In genomic region chr3:151726016-151726415, GRCh38 we compare ENCODE assay signal across 29 cellular contexts. TPM values are rescaled to one million over a fixed set of nuclear protein-coding genes. Genes with fewer than 3 reads are reported as not detected.
DNase-seq lines count a peak whose midpoint lies in the region; ATAC-seq and TF ChIP-seq lines count a peak whose summit lies in the region.
"Had no signal": no experiment of that assay in that cellular context is flagged by ENCODE, and none has a peak within 500 bp of the region (broad histone marks: within the 10 kb centered on the region; RNA-seq: fewer than 3 reads in every experiment).

No MANE protein-coding gene starts in this region.

- H3K18ac ChIP-seq in mesenchymal stem cell (ENCODE audit: low read depth in 1 of 2, low read length in 2 of 2), result no peak overlapping the region

- H3K36me3 Mint-ChIP-seq in chondrocyte (ENCODE audit: low read depth) (peaks cover 2% of the 10 kb centered on the region), nephron progenitor cell (ENCODE audit: low read depth) (peaks cover 8% of the 10 kb centered on the region)
- H3K36me3 Mint-ChIP-seq: activated naive CD4-positive, alpha-beta T cell treated with anti-CD3 and anti-CD28 coated beads, Interleukin-2, amount 50 U/mL, for 72 hours; memory B cell had no signal

- no peak overlapping the region for H3K14ac ChIP-seq in mesenchymal stem cell (ENCODE audit: low read length in 2 of 2)

- H3F3A ChIP-seq in PC-3 (ENCODE audit: low read length, unreplicated experiment), result no peaks in the 10 kb centered on the region

- H3K4me2 ChIP-seq in PC-3 (ENCODE audit: low read length) (no peak overlapping the region), mesenchymal stem cell (ENCODE audit: low read length, poor library complexity, severe bottlenecking) (no peak overlapping the region)

- H3K27me3 ChIP-seq in PC-3 (ENCODE audit: low read length) (no peaks in the 10 kb centered on the region), mesenchymal stem cell (ENCODE audit: control insufficient read depth in 1 of 2, insufficient read depth in 1 of 2, low read length in 2 of 2) (no peaks in the 10 kb centered on the region)
- H3K27me3 ChIP-seq: body of pancreas, foreskin keratinocyte, uterus had no signal

- H3K4me1 ChIP-seq in PC-3 (ENCODE audit: insufficient read depth, low read length), result no peaks in the 10 kb centered on the region
- no peaks in the 10 kb centered on the region for H3K4me1 ChIP-seq in mesenchymal stem cell (ENCODE audit: control insufficient read depth, insufficient read depth, low read depth, low read length)
- H3K4me1 ChIP-seq: body of pancreas, Caco-2, foreskin keratinocyte, uterus had no signal

- no peaks in the 10 kb centered on the region for H4K20me1 ChIP-seq in PC-3 (ENCODE audit: low read length)

- H3K79me1 ChIP-seq in mesenchymal stem cell (replicated peaks; ENCODE audit: low read length, poor library complexity, severe bottlenecking), result no peaks in the 10 kb centered on the region

- TF ChIP-seq CTCF in PC-3 (conservative IDR thresholded peaks at IDR 0.05; ENCODE audit: low read depth, low read length) (no peak), chondrocyte (IDR thresholded peaks at IDR 0.05) (no peak), nephron progenitor cell (IDR thresholded peaks at IDR 0.05) (no peak)

- no peak overlapping the region for H4K91ac ChIP-seq in mesenchymal stem cell (ENCODE audit: low read length)

- no peak overlapping the region for H2BK15ac ChIP-seq in mesenchymal stem cell (ENCODE audit: low read depth, poor library complexity, severe bottlenecking)

- ATAC-seq in PC-3, result no peak
- ATAC-seq: activated naive CD4-positive, alpha-beta T cell treated with anti-CD3 and anti-CD28 coated beads, Interleukin-2, amount 50 U/mL, for 72 hours; body of pancreas; foreskin keratinocyte; left colon had no signal

- no peak overlapping the region for H2AK5ac ChIP-seq in mesenchymal stem cell (ENCODE audit: low read length, severe bottlenecking)

- no peaks in the 10 kb centered on the region for H3K9me3 ChIP-seq in PC-3 (ENCODE audit: low read length)
- H3K9me3 ChIP-seq in mesenchymal stem cell (ENCODE audit: control insufficient read depth, low read length), result peaks cover 3% of the 10 kb centered on the region
- H3K9me3 ChIP-seq: body of pancreas, Caco-2, uterus had no signal

- H3K9me3 Mint-ChIP-seq in chondrocyte (ENCODE audit: low read depth), result peaks cover 15% of the 10 kb centered on the region
- peaks cover 13% of the 10 kb centered on the region for H3K9me3 Mint-ChIP-seq in nephron progenitor cell
- H3K9me3 Mint-ChIP-seq: activated CD4-positive, alpha-beta memory T cell treated with anti-CD3 and anti-CD28 coated beads, Interleukin-2, amount 10 ng/mL, durations not matched to agents 7 days and 5 days; activated T-helper 2 cell treated with anti-CD3 and anti-CD28 coated beads, Interferon-gamma antibody, Interleukin-2, Interleukin-4, amounts not matched to agents 10 μg/mL and 5 μg/mL and 100 μg/mL, durations not matched to agents 14 hours and 24 hours and 36 hours had no signal

- H3K9ac ChIP-seq in PC-3 (ENCODE audit: low read length) (no peak overlapping the region), mesenchymal stem cell (ENCODE audit: low read length) (no peak overlapping the region)

- CTCF ChIA-PET in PC-3 (lab: Charles Lee), result interaction anchor here (0.7 kb wide), 1 partner anchor 286 kb away, joined by 3 read pairs; no protein-coding TSS in a partner anchor

- H2BK120ac ChIP-seq in mesenchymal stem cell (ENCODE audit: low read depth, low read length), result no peak overlapping the region

- H3K27ac Mint-ChIP-seq in chondrocyte (ENCODE audit: unreplicated experiment), result peak overlapping the region; percentile 8
- H3K27ac Mint-ChIP-seq in nephron progenitor cell, result no peak overlapping the region
- H3K27ac Mint-ChIP-seq: activated CD4-positive, alpha-beta memory T cell treated with anti-CD3 and anti-CD28 coated beads, Interleukin-2, amount 10 ng/mL, durations not matched to agents 7 days and 5 days; activated naive CD4-positive, alpha-beta T cell treated with anti-CD3 and anti-CD28 coated beads, Interleukin-2, amount 50 U/mL, for 72 hours; activated T-helper 2 cell treated with anti-CD3 and anti-CD28 coated beads, Interferon-gamma antibody, Interleukin-2, Interleukin-4, amounts not matched to agents 10 μg/mL and 5 μg/mL and 100 μg/mL, durations not matched to agents 14 hours and 24 hours and 36 hours; memory B cell; progenitor cell of endocrine pancreas had no signal

- H3K23ac ChIP-seq in mesenchymal stem cell (ENCODE audit: low read length in 2 of 2), result no peak overlapping the region

- peak; percentile 71 for DNase-seq in HS-27A (ENCODE audit: low read depth)
- DNase-seq in PC-3, result peak; percentile 13
- no peak for DNase-seq in chondrocyte (ENCODE audit: low spot score)
- DNase-seq in mesenchymal stem cell, result peak; percentile 33
- no peak for DNase-seq in nephron progenitor cell
- no peak for DNase-seq in T-helper 1 cell
- no peak for DNase-seq in activated T-cell treated with anti-CD3 and anti-CD28 coated beads, Interleukin-2, amount 50 U/mL, for 48 hours
- no peak for DNase-seq in activated CD4-positive, alpha-beta T cell treated with anti-CD3 and anti-CD28 coated beads for 4 hours
- DNase-seq: activated CD4-positive, alpha-beta memory T cell treated with anti-CD3 and anti-CD28 coated beads, Interleukin-2, amount 10 ng/mL, durations not matched to agents 7 days and 5 days; activated CD4-positive, CD25-positive, alpha-beta regulatory T cell treated with anti-CD3 and anti-CD28 coated beads, Interleukin-2, amount 50 U/mL, for 72 hours; activated CD8-positive, alpha-beta memory T cell treated with anti-CD3 and anti-CD28 coated beads, Interleukin-2, amount 50 U/mL, for 48 hours; body of pancreas; Caco-2; DND-41; foreskin keratinocyte; left colon; NCI-H1105; NCI-H1930; stimulated activated CD4-positive, alpha-beta T cell treated with anti-CD3 and anti-CD28 coated beads, Interleukin-15, amount 100 ng/mL, for 24 hours; stimulated activated naive CD4-positive, alpha-beta T cell; uterus had no signal

- H3K4me3 ChIP-seq in PC-3 (ENCODE audit: low read length) (no peak overlapping the region), mesenchymal stem cell (ENCODE audit: insufficient read depth in 1 of 2, low read depth in 1 of 2, low read length in 2 of 2) (no peak overlapping the region)
- H3K4me3 ChIP-seq: body of pancreas, uterus had no signal

- H3K36me3 ChIP-seq in PC-3 (ENCODE audit: low read depth, low read length) (no peaks in the 10 kb centered on the region), mesenchymal stem cell (ENCODE audit: control insufficient read depth in 1 of 2, insufficient read depth in 2 of 2, low read depth in 1 of 2, low read length in 2 of 2) (no peaks in the 10 kb centered on the region)
- H3K36me3 ChIP-seq: uterus had no signal

- no peak overlapping the region for H2BK5ac ChIP-seq in mesenchymal stem cell (ENCODE audit: low read depth, low read length, poor library complexity, severe bottlenecking)

- H3K4me1 Mint-ChIP-seq in chondrocyte (ENCODE audit: low read depth) (peaks cover 20% of the 10 kb centered on the region), nephron progenitor cell (peaks cover 7% of the 10 kb centered on the region)
- H3K4me1 Mint-ChIP-seq: activated CD4-positive, alpha-beta memory T cell treated with anti-CD3 and anti-CD28 coated beads, Interleukin-2, amount 10 ng/mL, durations not matched to agents 7 days and 5 days; memory B cell had no signal

- H3K4ac ChIP-seq in mesenchymal stem cell (ENCODE audit: low read depth in 1 of 2, low read length in 2 of 2), result no peak overlapping the region

- H3K4me3 Mint-ChIP-seq in chondrocyte (ENCODE audit: unreplicated experiment) (no peak overlapping the region), nephron progenitor cell (no peak overlapping the region)
- H3K4me3 Mint-ChIP-seq: activated CD4-positive, alpha-beta memory T cell treated with anti-CD3 and anti-CD28 coated beads, Interleukin-2, amount 10 ng/mL, durations not matched to agents 7 days and 5 days; memory B cell had no signal

- H2BK12ac ChIP-seq in mesenchymal stem cell (ENCODE audit: low read length in 2 of 2), result no peak overlapping the region

- no peaks in the 10 kb centered on the region; the same call in 1 of the 2 replicates for H3K9me2 ChIP-seq in PC-3 (replicated peaks; ENCODE audit: low read length)

- no peak overlapping the region for H3K27ac ChIP-seq in PC-3 (ENCODE audit: low read length)
- no peak overlapping the region for H3K27ac ChIP-seq in mesenchymal stem cell (ENCODE audit: low read length, poor library complexity, severe bottlenecking)
- H3K27ac ChIP-seq: body of pancreas, C4-2B, foreskin keratinocyte, uterus had no signal

- WGBS in mesenchymal stem cell, result no CpG with 5 or more reads among the region's 1 CpG

- no peak overlapping the region for H2AFZ ChIP-seq in PC-3 (ENCODE audit: low read length)
- H2AFZ ChIP-seq in mesenchymal stem cell (ENCODE audit: low read depth, low read length), result no peak overlapping the region

- no peaks in the 10 kb centered on the region for H3K27me3 Mint-ChIP-seq in chondrocyte (ENCODE audit: low read depth)
- peaks cover 6% of the 10 kb centered on the region for H3K27me3 Mint-ChIP-seq in nephron progenitor cell (ENCODE audit: low read depth, poor library complexity)
- H3K27me3 Mint-ChIP-seq: activated CD4-positive, alpha-beta memory T cell treated with anti-CD3 and anti-CD28 coated beads, Interleukin-2, amount 10 ng/mL, durations not matched to agents 7 days and 5 days; progenitor cell of endocrine pancreas had no signal

- H3K79me2 ChIP-seq in PC-3 (ENCODE audit: low read length), result no peaks in the 10 kb centered on the region

- no peak overlapping the region for H4K8ac ChIP-seq in mesenchymal stem cell (ENCODE audit: low read length)

- intact Hi-C loops in PC-3 (cut with micrococcal nuclease), result no loop called here

- BruUV-seq in PC-3 (replicated peaks; lab: Mats Ljungman, UMichigan), result no TSS peak

- POLR2A ChIA-PET in PC-3 (lab: Charles Lee; ENCODE audit: unreplicated experiment), result interaction anchor here (0.7 kb wide), 1 partner anchor 277 kb away, joined by 3 read pairs; no protein-coding TSS in a partner anchor

RNA-seq across cellular contexts. Expression of gene AADACL2, which starts 7.7 kb away (rescaled TPM):
- total RNA-seq in PC-3 (2014; rRNA removed) (not detected in 2 replicates), chondrocyte (not detected in 3 replicates)
- not detected for polyA plus RNA-seq in mesenchymal stem cell (2013, experiment 1 of 2)
- polyA plus RNA-seq in mesenchymal stem cell (2013, experiment 2 of 2), result not detected
- total RNA-seq: activated CD4-positive, alpha-beta memory T cell treated with anti-CD3 and anti-CD28 coated beads, Interleukin-2, amount 10 ng/mL, durations not matched to agents 7 days and 5 days; activated naive CD4-positive, alpha-beta T cell treated with anti-CD3 and anti-CD28 coated beads, Interleukin-2, amount 50 U/mL, for 72 hours; activated T-helper 2 cell treated with anti-CD3 and anti-CD28 coated beads, Interferon-gamma antibody, Interleukin-2, Interleukin-4, amounts not matched to agents 10 μg/mL and 5 μg/mL and 100 μg/mL, durations not matched to agents 14 hours and 24 hours and 36 hours; body of pancreas; Caco-2; cerebellum; endothelial cell of umbilical vein; foreskin keratinocyte; progenitor cell of endocrine pancreas; temporal lobe had no signal
- polyA plus RNA-seq: endothelial cell of umbilical vein had no signal

Comparison
In these comparisons a context has a peak if more than half of its experiments do, and no peak if none do; other contexts are left out.
1. DNase-seq: peak in HS-27A (single experiment), PC-3 (single experiment) and mesenchymal stem cell (single experiment); none in chondrocyte (single experiment), nephron progenitor cell (single experiment), T-helper 1 cell (0 of 5), activated T-cell treated with anti-CD3 and anti-CD28 coated beads, Interleukin-2, amount 50 U/mL, for 48 hours (0 of 2) and activated CD4-positive, alpha-beta T cell treated with anti-CD3 and anti-CD28 coated beads for 4 hours (0 of 2).